8 cellular contexts compared by ENCODE assay signal in the genomic region with DNA sequence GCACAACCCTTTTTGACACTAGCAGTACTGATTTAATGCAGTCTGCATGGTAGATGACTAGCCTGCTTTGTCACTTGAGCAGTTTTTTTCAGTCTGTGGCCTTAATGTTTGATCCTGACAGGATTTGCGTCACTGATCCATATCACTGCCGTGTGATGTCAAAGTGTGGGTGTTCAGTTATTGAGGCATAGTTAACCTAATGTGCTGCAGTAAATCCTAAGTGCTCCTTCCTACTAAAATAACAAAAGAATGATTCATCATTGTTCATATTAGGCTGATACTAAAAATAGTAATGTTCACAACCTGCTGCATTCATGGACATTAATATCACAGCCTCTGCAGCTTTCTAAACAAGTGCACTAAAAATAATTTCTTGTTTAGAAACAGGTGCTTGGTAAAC.
DNase-seq lines count a peak whose midpoint lies in the region; ATAC-seq and TF ChIP-seq lines count a peak whose summit lies in the region.

No MANE protein-coding gene starts in this region.

- H3K9me3 Mint-ChIP-seq in stimulated activated effector memory CD8-positive, alpha-beta T cell treated with anti-CD3 and anti-CD28 coated beads, Interleukin-12 subunit alpha, Interleukin-12 subunit beta, amount 100 ng/mL, for 72 hours: no peaks in the 10 kb centered on the region
- no peaks in the 10 kb centered on the region for H3K9me3 Mint-ChIP-seq in activated naive CD4-positive, alpha-beta T cell treated with anti-CD3 and anti-CD28 coated beads, Interleukin-2, amount 10 ng/mL, durations not matched to agents 7 days and 5 days

- H3K9me3 ChIP-seq in HCT116 (ENCODE audit: control insufficient read depth in 1 of 2, insufficient read depth in 1 of 2, low read depth in 1 of 2, low read length in 2 of 2): no peaks in the 10 kb centered on the region
- no peaks in the 10 kb centered on the region for H3K9me3 ChIP-seq in stomach smooth muscle (ENCODE audit: control insufficient read depth in 2 of 2, low read length in 2 of 2)

- H3K36me3 Mint-ChIP-seq in stimulated activated effector memory CD8-positive, alpha-beta T cell treated with anti-CD3 and anti-CD28 coated beads, Interleukin-12 subunit alpha, Interleukin-12 subunit beta, amount 100 ng/mL, for 72 hours: no peaks in the 10 kb centered on the region
- no peaks in the 10 kb centered on the region for H3K36me3 Mint-ChIP-seq in activated naive CD4-positive, alpha-beta T cell treated with anti-CD3 and anti-CD28 coated beads, Interleukin-2, amount 10 ng/mL, durations not matched to agents 7 days and 5 days

- H3K9ac ChIP-seq in HCT116 (ENCODE audit: low read length): 0 out of 2 replicates have a peak overlapping the region, but pooled peaks have one; percentile 8
- no peak overlapping the region for H3K9ac ChIP-seq in stomach smooth muscle (ENCODE audit: low read length in 2 of 2)

- no peaks in the 10 kb centered on the region for H3K4me1 Mint-ChIP-seq in stimulated activated effector memory CD8-positive, alpha-beta T cell treated with anti-CD3 and anti-CD28 coated beads, Interleukin-12 subunit alpha, Interleukin-12 subunit beta, amount 100 ng/mL, for 72 hours
- peaks cover 9% of the 10 kb centered on the region for H3K4me1 Mint-ChIP-seq in activated naive CD4-positive, alpha-beta T cell treated with anti-CD3 and anti-CD28 coated beads, Interleukin-2, amount 10 ng/mL, durations not matched to agents 7 days and 5 days

- H3K27ac ChIP-seq in HCT116 (ENCODE audit: low read depth, low read length) (peak overlapping the region; percentile 58; the same call in 1 of the 2 replicates), stomach smooth muscle (ENCODE audit: low read length) (peak overlapping the region; percentile 58)

- H3K4me3 ChIP-seq in HCT116 (replicated peaks in 1 of 2; ENCODE audit: low read depth in 1 of 2, low read length in 2 of 2) (peak overlapping the region in 1 of 2 experiments; percentile 18; a peak in 1 of 4 replicates), stomach smooth muscle (ENCODE audit: low read length in 2 of 2) (no peak overlapping the region)

- no peak for TF ChIP-seq RAD21 in HCT116 (IDR thresholded peaks at IDR 0.05; ENCODE audit: low read depth)

- no TSS peak for BruUV-seq in HCT116 (replicated peaks; lab: Mats Ljungman, UMichigan)

- ATAC-seq in HCT116 (peak; percentile 81), left ventricle myocardium superior (peak; percentile 90), HG03520 (IDR thresholded peaks at IDR 0.05; ENCODE audit: unreplicated experiment) (no peak)
- ATAC-seq in stimulated activated effector memory CD8-positive, alpha-beta T cell treated with anti-CD3 and anti-CD28 coated beads, Interleukin-12 subunit alpha, Interleukin-12 subunit beta, amount 100 ng/mL, for 72 hours: no peak

- DNase-seq in HCT116 (ENCODE audit: low read depth, low spot score) (peak; percentile 81), amniotic stem cell (lab: John Stamatoyannopoulos, UW) (peak; percentile 38), left ventricle myocardium superior (no peak), NCI-H510A (lab: John Stamatoyannopoulos, UW) (no peak)
- no peak for DNase-seq in stimulated activated effector memory CD8-positive, alpha-beta T cell treated with anti-CD3 and anti-CD28 coated beads, Interleukin-12 subunit alpha, Interleukin-12 subunit beta, amount 100 ng/mL, for 72 hours (ENCODE audit: low spot score in 2 of 2)
- DNase-seq in activated naive CD4-positive, alpha-beta T cell treated with anti-CD3 and anti-CD28 coated beads, Interleukin-2, amount 10 ng/mL, durations not matched to agents 7 days and 5 days: no peak

- H3K9me2 ChIP-seq in HCT116 (ENCODE audit: insufficient read depth): no peaks in the 10 kb centered on the region

- H3K36me3 ChIP-seq in HCT116 (ENCODE audit: control insufficient read depth in 1 of 2, insufficient read depth in 2 of 2, low read length in 2 of 2): no peaks in the 10 kb centered on the region
- H3K36me3 ChIP-seq in stomach smooth muscle (ENCODE audit: control insufficient read depth in 2 of 2, insufficient read depth in 2 of 2, low read length in 2 of 2): no peaks in the 10 kb centered on the region

- RAD21 ChIA-PET in HCT116 (lab: Charles Lee; ENCODE audit: low non-redundant PET in 1 of 2, low total read pairs in 2 of 2, uncharacterized antibody in 2 of 2, unreplicated experiment in 2 of 2): no interaction called here

- H3K79me2 ChIP-seq in HCT116 (ENCODE audit: insufficient read depth, low read length): no peaks in the 10 kb centered on the region

- H3K4me1 ChIP-seq in HCT116 (ENCODE audit: control insufficient read depth in 1 of 2, insufficient read depth in 2 of 2, low read length in 2 of 2) (peaks cover 27 to 35% of the 10 kb centered on the region in 2 experiments), stomach smooth muscle (ENCODE audit: control insufficient read depth, insufficient read depth, low read length) (no peaks in the 10 kb centered on the region)

- POLR2A ChIA-PET in HCT116 (lab: Charles Lee): no interaction called here

- H4K20me1 ChIP-seq in HCT116 (ENCODE audit: insufficient read depth): no peaks in the 10 kb centered on the region

- no peak for TF ChIP-seq CTCF in HCT116 (IDR thresholded peaks at IDR 0.05 in 2 of 3, conservative IDR thresholded peaks at IDR 0.05 in 1 of 3; ENCODE audit: borderline replicate concordance in 1 of 3, insufficient read depth in 1 of 3, low read depth in 2 of 3, low read length in 2 of 3)

- TF ChIP-seq POLR2A in HCT116 (IDR thresholded peaks at IDR 0.05; ENCODE audit: borderline replicate concordance, extremely low read depth, insufficient read depth, insufficient read length): no peak

- intact Hi-C loops in HCT116 (cut with micrococcal nuclease): loop anchor here (5.0 to 10.0 kb wide), 2 partner anchors 121 to 507 kb away; partner anchors contain the start of gene FNDC3A
- intact Hi-C loops in left ventricle myocardium superior (cut with micrococcal nuclease): loop anchor here (10.0 kb wide), 1 partner anchor 147 kb away; the partner anchor contains the start of gene CDADC1

- peak overlapping the region; percentile 65 for H3K4me2 ChIP-seq in HCT116 (ENCODE audit: low read length)

- H3K27me3 ChIP-seq in HCT116 (ENCODE audit: insufficient read depth, low read length) (no peaks in the 10 kb centered on the region), stomach smooth muscle (ENCODE audit: control insufficient read depth in 1 of 2, insufficient read depth in 2 of 2, low read length in 2 of 2) (no peaks in the 10 kb centered on the region)

- CTCF ChIA-PET in HCT116 (lab: Charles Lee): no interaction called here
- CTCF ChIA-PET in activated naive CD4-positive, alpha-beta T cell treated with anti-CD3 and anti-CD28 coated beads, Interleukin-2, amount 10 ng/mL, durations not matched to agents 7 days and 5 days (lab: Charles Lee): interaction anchor here (1.6 kb wide), 1 partner anchor 183 kb away, joined by 8 read pairs; no protein-coding TSS in a partner anchor

- H3K4me3 Mint-ChIP-seq in stimulated activated effector memory CD8-positive, alpha-beta T cell treated with anti-CD3 and anti-CD28 coated beads, Interleukin-12 subunit alpha, Interleukin-12 subunit beta, amount 100 ng/mL, for 72 hours: no peak overlapping the region
- H3K4me3 Mint-ChIP-seq in activated naive CD4-positive, alpha-beta T cell treated with anti-CD3 and anti-CD28 coated beads, Interleukin-2, amount 10 ng/mL, durations not matched to agents 7 days and 5 days: no peak overlapping the region

- no peak overlapping the region for H2AFZ ChIP-seq in HCT116 (ENCODE audit: low read depth, low read length, poor library complexity, severe bottlenecking)

- no peak overlapping the region for H3K27ac Mint-ChIP-seq in stimulated activated effector memory CD8-positive, alpha-beta T cell treated with anti-CD3 and anti-CD28 coated beads, Interleukin-12 subunit alpha, Interleukin-12 subunit beta, amount 100 ng/mL, for 72 hours
- H3K27ac Mint-ChIP-seq in activated naive CD4-positive, alpha-beta T cell treated with anti-CD3 and anti-CD28 coated beads, Interleukin-2, amount 10 ng/mL, durations not matched to agents 7 days and 5 days: no peak overlapping the region

- no peaks in the 10 kb centered on the region for H3K27me3 Mint-ChIP-seq in activated naive CD4-positive, alpha-beta T cell treated with anti-CD3 and anti-CD28 coated beads, Interleukin-2, amount 10 ng/mL, durations not matched to agents 7 days and 5 days

TF ChIP-seq in HCT116, 20 proteins besides CTCF, POLR2A, EP300 and RAD21 (continues in another document):
- TF ChIP-seq ZNF274 (IDR thresholded peaks at IDR 0.05; ENCODE audit: low read depth, low read length) (no peak), YY1 (IDR thresholded peaks at IDR 0.05; ENCODE audit: extremely low read depth, insufficient replicate concordance, low read depth, low read length) (no peak), CEBPB (IDR thresholded peaks at IDR 0.05; ENCODE audit: low read depth) (peak; percentile 54; the same call in 1 of the 2 replicates), JUND (IDR thresholded peaks at IDR 0.05) (peak; percentile 62), ELF1 (IDR thresholded peaks at IDR 0.05; ENCODE audit: borderline replicate concordance, low read depth) (no peak), ZFX (IDR thresholded peaks at IDR 0.05) (no peak), FOSL1 (IDR thresholded peaks at IDR 0.05; ENCODE audit: low read depth) (peak; percentile 66), EGR1 (IDR thresholded peaks at IDR 0.05; ENCODE audit: low read depth) (peak; percentile 77), SP1 (IDR thresholded peaks at IDR 0.05; ENCODE audit: low read depth) (peak; percentile 76), SIN3A (IDR thresholded peaks at IDR 0.05; ENCODE audit: low read depth) (no peak; the same call in 1 of the 2 replicates), MAX (IDR thresholded peaks at IDR 0.05) (no peak)
- TF ChIP-seq, protein P1, sequence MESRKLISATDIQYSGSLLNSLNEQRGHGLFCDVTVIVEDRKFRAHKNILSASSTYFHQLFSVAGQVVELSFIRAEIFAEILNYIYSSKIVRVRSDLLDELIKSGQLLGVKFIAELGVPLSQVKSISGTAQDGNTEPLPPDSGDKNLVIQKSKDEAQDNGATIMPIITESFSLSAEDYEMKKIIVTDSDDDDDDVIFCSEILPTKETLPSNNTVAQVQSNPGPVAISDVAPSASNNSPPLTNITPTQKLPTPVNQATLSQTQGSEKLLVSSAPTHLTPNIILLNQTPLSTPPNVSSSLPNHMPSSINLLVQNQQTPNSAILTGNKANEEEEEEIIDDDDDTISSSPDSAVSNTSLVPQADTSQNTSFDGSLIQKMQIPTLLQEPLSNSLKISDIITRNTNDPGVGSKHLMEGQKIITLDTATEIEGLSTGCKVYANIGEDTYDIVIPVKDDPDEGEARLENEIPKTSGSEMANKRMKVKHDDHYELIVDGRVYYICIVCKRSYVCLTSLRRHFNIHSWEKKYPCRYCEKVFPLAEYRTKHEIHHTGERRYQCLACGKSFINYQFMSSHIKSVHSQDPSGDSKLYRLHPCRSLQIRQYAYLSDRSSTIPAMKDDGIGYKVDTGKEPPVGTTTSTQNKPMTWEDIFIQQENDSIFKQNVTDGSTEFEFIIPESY (IDR thresholded peaks at IDR 0.05; ENCODE audit: extremely low read depth, insufficient replicate concordance, low read length): no peak

Comparison
In these comparisons a context has a peak if more than half of its experiments do, and no peak if none do; other contexts are left out.
1. ATAC-seq: peak in HCT116 (single experiment) and left ventricle myocardium superior (single experiment); none in stimulated activated effector memory CD8-positive, alpha-beta T cell treated with anti-CD3 and anti-CD28 coated beads, Interleukin-12 subunit alpha, Interleukin-12 subunit beta, amount 100 ng/mL, for 72 hours (single experiment) and HG03520 (single experiment).
2. DNase-seq: peak in HCT116 (single experiment) and amniotic stem cell (single experiment); none in left ventricle myocardium superior (single experiment), stimulated activated effector memory CD8-positive, alpha-beta T cell treated with anti-CD3 and anti-CD28 coated beads, Interleukin-12 subunit alpha, Interleukin-12 subunit beta, amount 100 ng/mL, for 72 hours (0 of 2), activated naive CD4-positive, alpha-beta T cell treated with anti-CD3 and anti-CD28 coated beads, Interleukin-2, amount 10 ng/mL, durations not matched to agents 7 days and 5 days (single experiment) and NCI-H510A (single experiment).